8 cellular contexts compared by ENCODE assay signal in the genomic region with DNA sequence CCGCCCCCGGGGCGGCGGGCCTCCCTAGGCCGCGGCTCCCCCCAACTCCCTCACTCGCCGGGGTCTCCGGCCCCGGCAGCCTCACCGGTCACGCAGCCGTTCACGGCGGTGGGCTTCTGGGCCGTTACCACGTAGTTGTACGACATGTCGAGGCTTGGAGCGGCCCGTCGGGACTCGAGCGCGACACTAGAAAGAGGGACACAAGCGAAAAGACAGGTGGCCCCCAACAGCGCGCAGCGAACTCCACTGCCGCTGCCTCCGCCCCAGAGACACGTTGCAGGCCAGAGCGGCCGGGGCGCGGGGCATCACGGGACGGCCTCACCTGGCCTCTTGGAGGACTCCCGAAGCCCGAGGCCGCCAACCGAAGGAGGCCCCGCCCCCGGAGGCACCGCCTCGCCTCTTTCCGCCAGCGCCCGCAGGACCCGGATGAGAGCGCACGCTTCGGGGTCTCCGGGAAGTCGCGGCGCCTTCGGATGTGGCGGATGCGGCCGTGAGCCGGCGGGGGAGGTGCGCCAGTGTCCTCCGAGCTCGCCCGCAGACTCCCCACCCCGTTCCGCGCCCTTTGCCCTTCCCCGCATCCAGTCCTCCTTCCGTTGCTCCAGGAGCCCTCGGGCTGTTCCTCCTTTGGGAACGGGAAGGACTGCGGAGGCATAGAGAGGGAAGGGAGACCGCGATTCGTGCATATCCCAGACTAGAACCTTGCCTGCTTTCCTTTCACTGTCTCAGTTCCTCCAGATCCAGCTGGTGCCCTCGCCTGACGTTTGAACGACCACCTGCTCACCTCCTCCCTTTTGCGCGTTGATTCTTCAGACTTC. TPM values are rescaled to one million over a fixed set of nuclear protein-coding genes. Genes with fewer than 3 reads are reported as not detected.
DNase-seq lines count a peak whose midpoint lies in the region; ATAC-seq and TF ChIP-seq lines count a peak whose summit lies in the region.

TSS of gene DDB1 (minus strand) at position 283 of the 815 bp plus-strand sequence. CDS start at position 146, 137 bp downstream.
A gene with protein sequence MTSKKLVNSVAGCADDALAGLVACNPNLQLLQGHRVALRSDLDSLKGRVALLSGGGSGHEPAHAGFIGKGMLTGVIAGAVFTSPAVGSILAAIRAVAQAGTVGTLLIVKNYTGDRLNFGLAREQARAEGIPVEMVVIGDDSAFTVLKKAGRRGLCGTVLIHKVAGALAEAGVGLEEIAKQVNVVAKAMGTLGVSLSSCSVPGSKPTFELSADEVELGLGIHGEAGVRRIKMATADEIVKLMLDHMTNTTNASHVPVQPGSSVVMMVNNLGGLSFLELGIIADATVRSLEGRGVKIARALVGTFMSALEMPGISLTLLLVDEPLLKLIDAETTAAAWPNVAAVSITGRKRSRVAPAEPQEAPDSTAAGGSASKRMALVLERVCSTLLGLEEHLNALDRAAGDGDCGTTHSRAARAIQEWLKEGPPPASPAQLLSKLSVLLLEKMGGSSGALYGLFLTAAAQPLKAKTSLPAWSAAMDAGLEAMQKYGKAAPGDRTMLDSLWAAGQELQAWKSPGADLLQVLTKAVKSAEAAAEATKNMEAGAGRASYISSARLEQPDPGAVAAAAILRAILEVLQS (plus strand): TSS at position 406 of the 815 bp plus-strand sequence. CDS start 1,501 bp downstream, outside the sequence.

- H3K36me3 ChIP-seq in BJ (ENCODE audit: control insufficient read depth, insufficient read depth, low read length): peaks cover 10% of the 10 kb centered on the region
- no peaks in the 10 kb centered on the region for H3K36me3 ChIP-seq in colonic mucosa

- peaks cover 43% of the 10 kb centered on the region for H3K36me3 Mint-ChIP-seq in activated CD4-positive, alpha-beta T cell treated with anti-CD3 and anti-CD28 coated beads, Interleukin-2, amount 10 ng/mL, durations not matched to agents 24 days and 14 days (ENCODE audit: low read depth)

- H3K4me3 Mint-ChIP-seq in activated CD4-positive, alpha-beta T cell treated with anti-CD3 and anti-CD28 coated beads, Interleukin-2, amount 10 ng/mL, durations not matched to agents 24 days and 14 days: peak within 1 kb of the TSS; percentile 97

- H3K9me3 Mint-ChIP-seq in activated CD4-positive, alpha-beta T cell treated with anti-CD3 and anti-CD28 coated beads, Interleukin-2, amount 10 ng/mL, durations not matched to agents 24 days and 14 days: no peaks in the 10 kb centered on the region

- CTCF ChIA-PET in BJ (lab: Yijun Ruan, JAX): interaction anchor here (5.1 to 10.9 kb wide), 3 partner anchors 30 to 59 kb away, joined by 60 to 374 read pairs (median 82); partner anchors contain the start of genes CYB561A3, TMEM138 and TMEM216

- peaks cover 56% of the 10 kb centered on the region for H3K4me1 Mint-ChIP-seq in activated CD4-positive, alpha-beta T cell treated with anti-CD3 and anti-CD28 coated beads, Interleukin-2, amount 10 ng/mL, durations not matched to agents 24 days and 14 days

- H3K27me3 ChIP-seq in BJ (ENCODE audit: control insufficient read depth, insufficient read depth, low read length) (no peaks in the 10 kb centered on the region), colonic mucosa (no peaks in the 10 kb centered on the region), layer of hippocampus (ENCODE audit: control insufficient read depth, insufficient read depth, low read length) (no peaks in the 10 kb centered on the region)

- DNase-seq in BJ (ENCODE audit: low read depth) (peak; percentile 53), NCI-H526 treated with DMSO at 0.1 percent for 48 hours (lab: John Stamatoyannopoulos, UW) (peak; percentile 84), colonic mucosa (peak; percentile 96)
- DNase-seq in activated CD4-positive, alpha-beta T cell treated with anti-CD3 and anti-CD28 coated beads, Interleukin-2, amount 10 ng/mL, durations not matched to agents 24 days and 14 days: peak; percentile 100
- peak; percentile 88 to 98 (median 92) for DNase-seq in stimulated activated CD4-positive, alpha-beta T cell treated with anti-CD3 and anti-CD28 coated beads, Interleukin-1b, Interleukin-23, amount 100 ng/mL, for 24 hours (ENCODE audit: low read depth in 4 of 4, low spot score in 1 of 4)

- H3K27me3 Mint-ChIP-seq in activated CD4-positive, alpha-beta T cell treated with anti-CD3 and anti-CD28 coated beads, Interleukin-2, amount 10 ng/mL, durations not matched to agents 24 days and 14 days: no peaks in the 10 kb centered on the region

- intact Hi-C loops in activated CD4-positive, alpha-beta T cell treated with anti-CD3 and anti-CD28 coated beads, Interleukin-2, amount 10 ng/mL, durations not matched to agents 24 days and 14 days (cut with micrococcal nuclease): loop anchor here (1.0 to 5.0 kb wide), 5 partner anchors 29 to 491 kb away; partner anchors contain the start of genes CCDC86, CPSF7, PRPF19 and TMEM138
- intact Hi-C loops in colonic mucosa (cut with DNase I): no loop called here

- peak within 1 kb of the TSS; percentile 95 for H3K4me3 ChIP-seq in BJ (ENCODE audit: low read depth, low read length)
- H3K4me3 ChIP-seq in colonic mucosa: peak within 1 kb of the TSS; percentile 88

- peak within 1 kb of the TSS; percentile 94 to 96 for H3K9ac ChIP-seq in colonic mucosa (ENCODE audit: low read depth in 2 of 2, low read length in 2 of 2)

- H3K9me3 ChIP-seq in colonic mucosa: no peaks in the 10 kb centered on the region

- no peak for TF ChIP-seq CTCF in BJ (IDR thresholded peaks at IDR 0.05; ENCODE audit: insufficient read depth, low read depth, low read length)
- TF ChIP-seq CTCF in colonic mucosa (IDR thresholded peaks at IDR 0.05): no peak

- POLR2A ChIA-PET in BJ (lab: Charles Lee): no interaction called here

- peaks cover 7% of the 10 kb centered on the region for H3K4me1 ChIP-seq in colonic mucosa

- H3K27ac Mint-ChIP-seq in activated CD4-positive, alpha-beta T cell treated with anti-CD3 and anti-CD28 coated beads, Interleukin-2, amount 10 ng/mL, durations not matched to agents 24 days and 14 days: peak within 1 kb of the TSS; percentile 98

- H3K27ac ChIP-seq in colonic mucosa (peak within 1 kb of the TSS; percentile 87), layer of hippocampus (ENCODE audit: low read depth, low read length) (peak within 1 kb of the TSS; percentile 86)

- ATAC-seq in GM19328 (IDR thresholded peaks at IDR 0.05; ENCODE audit: unreplicated experiment): peak; percentile 78
- peak; percentile 77 for ATAC-seq in HG03469 (IDR thresholded peaks at IDR 0.05; ENCODE audit: unreplicated experiment)

RNA-seq across cellular contexts. Expression of gene DDB1, which starts in this region (rescaled TPM):
- 265 and 281 TPM in 2 replicates for polyA plus RNA-seq in BJ (2011; rRNA removed)
- polyA minus RNA-seq in BJ (2011; rRNA and poly(A)+ RNA removed): 247 and 384 TPM in 2 replicates
- 265 and 268 TPM in 2 replicates for total RNA-seq in activated CD4-positive, alpha-beta T cell treated with anti-CD3 and anti-CD28 coated beads, Interleukin-2, amount 10 ng/mL, durations not matched to agents 24 days and 14 days
- total RNA-seq in colonic mucosa: 100 to 1,000 TPM; 154 to 189 TPM

RNA-seq across cellular contexts. Expression of the second gene that starts in this region (rescaled TPM):
- 23.9 and 37.6 TPM in 2 replicates for polyA plus RNA-seq in BJ (2011; rRNA removed)
- polyA minus RNA-seq in BJ (2011; rRNA and poly(A)+ RNA removed): 16.2 and 20.5 TPM in 2 replicates
- 81.7 and 84.7 TPM in 2 replicates for total RNA-seq in activated CD4-positive, alpha-beta T cell treated with anti-CD3 and anti-CD28 coated beads, Interleukin-2, amount 10 ng/mL, durations not matched to agents 24 days and 14 days
- 10 to 100 TPM; 50.0 to 81.3 TPM for total RNA-seq in colonic mucosa

Comparison
In these comparisons a context has a peak if more than half of its experiments do, and no peak if none do; other contexts are left out.
1. Peak in every context shown above with its lines: DNase-seq, ATAC-seq, H3K4me3 ChIP-seq and H3K27ac ChIP-seq.